Comparison of ENCODE assay signal across 1 cellular context in the genomic region with DNA sequence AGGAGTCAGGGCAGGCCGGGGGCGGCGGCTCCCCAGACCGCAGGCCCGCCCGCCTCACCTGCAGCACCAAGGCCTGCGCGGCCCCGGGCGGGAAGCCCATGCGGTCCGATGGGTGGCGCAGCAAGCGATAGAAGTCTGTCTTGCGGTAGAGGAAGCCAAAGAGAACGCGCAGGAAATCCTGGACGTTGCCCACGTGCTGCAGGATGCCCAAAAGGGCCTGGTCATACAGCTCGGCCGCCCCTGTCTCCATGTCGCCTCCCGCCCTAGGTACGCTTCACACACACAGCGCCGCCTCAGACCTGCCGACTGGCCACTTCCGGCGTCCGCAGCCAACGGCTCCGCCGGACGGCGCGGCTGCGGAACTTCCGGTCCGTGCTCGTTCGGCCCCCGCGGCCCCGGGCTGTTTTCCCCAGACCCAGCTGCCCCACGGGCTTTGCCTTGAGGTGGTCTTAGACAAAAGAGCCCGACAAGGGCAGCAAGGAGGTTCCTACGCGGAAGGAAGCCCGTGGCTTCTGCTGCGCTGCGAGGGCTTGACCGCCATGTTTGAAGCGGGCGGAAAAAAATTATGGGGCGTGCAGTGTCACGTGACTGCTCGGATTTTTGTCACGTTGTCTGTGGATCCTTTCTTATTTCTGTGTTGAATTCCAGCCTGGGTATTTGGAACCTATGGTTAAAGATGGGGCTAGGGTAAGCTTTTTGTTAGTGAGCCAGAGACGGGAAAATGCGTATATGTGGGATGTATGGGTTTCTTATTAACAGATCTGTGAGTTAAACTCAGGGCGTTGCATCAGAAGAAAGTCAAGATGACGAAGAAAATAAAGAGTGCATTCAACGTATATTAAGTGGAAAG.
A peak's percentile ranks its signal among the peaks of the same experiment; 100 is the strongest.
TF ChIP-seq lines count a peak whose summit lies in the region.

A gene (minus strand): TSS at position 308 of the 850 bp plus-strand sequence. CDS start 58 bp downstream, at position 250.

TF ChIP-seq in WTC11, 78 proteins besides CTCF, POLR2A, EP300 and RAD21 (continued from another document and continues in another):
- TF ChIP-seq, protein P1, sequence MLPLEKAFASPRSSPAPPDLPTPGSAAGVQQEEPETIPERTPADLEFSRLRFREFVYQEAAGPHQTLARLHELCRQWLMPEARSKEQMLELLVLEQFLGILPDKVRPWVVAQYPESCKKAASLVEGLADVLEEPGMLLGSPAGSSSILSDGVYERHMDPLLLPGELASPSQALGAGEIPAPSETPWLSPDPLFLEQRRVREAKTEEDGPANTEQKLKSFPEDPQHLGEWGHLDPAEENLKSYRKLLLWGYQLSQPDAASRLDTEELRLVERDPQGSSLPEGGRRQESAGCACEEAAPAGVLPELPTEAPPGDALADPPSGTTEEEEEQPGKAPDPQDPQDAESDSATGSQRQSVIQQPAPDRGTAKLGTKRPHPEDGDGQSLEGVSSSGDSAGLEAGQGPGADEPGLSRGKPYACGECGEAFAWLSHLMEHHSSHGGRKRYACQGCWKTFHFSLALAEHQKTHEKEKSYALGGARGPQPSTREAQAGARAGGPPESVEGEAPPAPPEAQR (CRISPR knock-in tag; IDR thresholded peaks at IDR 0.05) = no peak
- TF ChIP-seq, protein P2, sequence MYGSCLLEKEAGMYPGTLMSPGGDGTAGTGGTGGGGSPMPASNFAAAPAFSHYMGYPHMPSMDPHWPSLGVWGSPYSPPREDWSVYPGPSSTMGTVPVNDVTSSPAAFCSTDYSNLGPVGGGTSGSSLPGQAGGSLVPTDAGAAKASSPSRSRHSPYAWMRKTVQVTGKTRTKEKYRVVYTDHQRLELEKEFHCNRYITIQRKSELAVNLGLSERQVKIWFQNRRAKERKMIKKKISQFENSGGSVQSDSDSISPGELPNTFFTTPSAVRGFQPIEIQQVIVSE (CRISPR knock-in tag; IDR thresholded peaks at IDR 0.05; ENCODE audit: borderline replicate concordance) = no peak
- TF ChIP-seq OVOL2 (CRISPR knock-in tag; IDR thresholded peaks at IDR 0.05; ENCODE audit: borderline replicate concordance) (no peak), TEAD4 (CRISPR knock-in tag; IDR thresholded peaks at IDR 0.05) (peak; percentile 65; the same call in 1 of the 2 replicates), JUN (CRISPR knock-in tag; IDR thresholded peaks at IDR 0.05) (peak; percentile 64), RORB (CRISPR knock-in tag; IDR thresholded peaks at IDR 0.05) (no peak), ZNF671 (CRISPR knock-in tag; IDR thresholded peaks at IDR 0.05) (no peak), HMGA2 (CRISPR knock-in tag; IDR thresholded peaks at IDR 0.05) (no peak), FOXP1 (CRISPR knock-in tag; IDR thresholded peaks at IDR 0.05; ENCODE audit: borderline replicate concordance) (no peak; the same call in 1 of the 2 replicates), KAT7 (CRISPR knock-in tag; IDR thresholded peaks at IDR 0.05; ENCODE audit: borderline replicate concordance) (peak; percentile 83; the same call in 1 of the 2 replicates), MYBL2 (CRISPR knock-in tag; IDR thresholded peaks at IDR 0.05) (0 out of 2 replicates have a peak, but pooled peaks have one; percentile 65), SP1 (CRISPR knock-in tag; conservative IDR thresholded peaks at IDR 0.05) (no peak; the same call in 1 of the 2 replicates), GRHL2 (CRISPR knock-in tag; IDR thresholded peaks at IDR 0.05; ENCODE audit: insufficient replicate concordance, severe bottlenecking) (no peak), ELF4 (CRISPR knock-in tag; IDR thresholded peaks at IDR 0.05; ENCODE audit: low read depth) (0 out of 2 replicates have a peak, but pooled peaks have one; percentile 24), ESRRA (CRISPR knock-in tag; IDR thresholded peaks at IDR 0.05; ENCODE audit: borderline replicate concordance) (peak; percentile 73; the same call in 1 of the 2 replicates), ZNF232 (CRISPR knock-in tag; IDR thresholded peaks at IDR 0.05) (no peak), ETV6 (CRISPR knock-in tag; IDR thresholded peaks at IDR 0.05) (peak; percentile 45; the same call in 1 of the 2 replicates), ZNF263 (CRISPR knock-in tag; IDR thresholded peaks at IDR 0.05; ENCODE audit: low read depth) (no peak), EMX1 (CRISPR knock-in tag; IDR thresholded peaks at IDR 0.05) (no peak), NR2C2 (CRISPR knock-in tag; IDR thresholded peaks at IDR 0.05) (no peak), IRF2 (CRISPR knock-in tag; IDR thresholded peaks at IDR 0.05; ENCODE audit: borderline replicate concordance, low read depth) (no peak), NFYB (CRISPR knock-in tag; conservative IDR thresholded peaks at IDR 0.05; ENCODE audit: low read depth) (no peak), FOXK1 (CRISPR knock-in tag; IDR thresholded peaks at IDR 0.05) (peak; percentile 70)
- TF ChIP-seq, protein P3, sequence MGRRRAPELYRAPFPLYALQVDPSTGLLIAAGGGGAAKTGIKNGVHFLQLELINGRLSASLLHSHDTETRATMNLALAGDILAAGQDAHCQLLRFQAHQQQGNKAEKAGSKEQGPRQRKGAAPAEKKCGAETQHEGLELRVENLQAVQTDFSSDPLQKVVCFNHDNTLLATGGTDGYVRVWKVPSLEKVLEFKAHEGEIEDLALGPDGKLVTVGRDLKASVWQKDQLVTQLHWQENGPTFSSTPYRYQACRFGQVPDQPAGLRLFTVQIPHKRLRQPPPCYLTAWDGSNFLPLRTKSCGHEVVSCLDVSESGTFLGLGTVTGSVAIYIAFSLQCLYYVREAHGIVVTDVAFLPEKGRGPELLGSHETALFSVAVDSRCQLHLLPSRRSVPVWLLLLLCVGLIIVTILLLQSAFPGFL (CRISPR knock-in tag; IDR thresholded peaks at IDR 0.05; ENCODE audit: borderline replicate concordance) = peak; percentile 91
- TF ChIP-seq, protein P4, sequence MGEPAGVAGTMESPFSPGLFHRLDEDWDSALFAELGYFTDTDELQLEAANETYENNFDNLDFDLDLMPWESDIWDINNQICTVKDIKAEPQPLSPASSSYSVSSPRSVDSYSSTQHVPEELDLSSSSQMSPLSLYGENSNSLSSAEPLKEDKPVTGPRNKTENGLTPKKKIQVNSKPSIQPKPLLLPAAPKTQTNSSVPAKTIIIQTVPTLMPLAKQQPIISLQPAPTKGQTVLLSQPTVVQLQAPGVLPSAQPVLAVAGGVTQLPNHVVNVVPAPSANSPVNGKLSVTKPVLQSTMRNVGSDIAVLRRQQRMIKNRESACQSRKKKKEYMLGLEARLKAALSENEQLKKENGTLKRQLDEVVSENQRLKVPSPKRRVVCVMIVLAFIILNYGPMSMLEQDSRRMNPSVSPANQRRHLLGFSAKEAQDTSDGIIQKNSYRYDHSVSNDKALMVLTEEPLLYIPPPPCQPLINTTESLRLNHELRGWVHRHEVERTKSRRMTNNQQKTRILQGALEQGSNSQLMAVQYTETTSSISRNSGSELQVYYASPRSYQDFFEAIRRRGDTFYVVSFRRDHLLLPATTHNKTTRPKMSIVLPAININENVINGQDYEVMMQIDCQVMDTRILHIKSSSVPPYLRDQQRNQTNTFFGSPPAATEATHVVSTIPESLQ (CRISPR knock-in tag; IDR thresholded peaks at IDR 0.05) = no peak
- TF ChIP-seq, protein P5, sequence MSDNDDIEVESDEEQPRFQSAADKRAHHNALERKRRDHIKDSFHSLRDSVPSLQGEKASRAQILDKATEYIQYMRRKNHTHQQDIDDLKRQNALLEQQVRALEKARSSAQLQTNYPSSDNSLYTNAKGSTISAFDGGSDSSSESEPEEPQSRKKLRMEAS (CRISPR knock-in tag; IDR thresholded peaks at IDR 0.05) = peak; percentile 89
- TF ChIP-seq, protein P6, sequence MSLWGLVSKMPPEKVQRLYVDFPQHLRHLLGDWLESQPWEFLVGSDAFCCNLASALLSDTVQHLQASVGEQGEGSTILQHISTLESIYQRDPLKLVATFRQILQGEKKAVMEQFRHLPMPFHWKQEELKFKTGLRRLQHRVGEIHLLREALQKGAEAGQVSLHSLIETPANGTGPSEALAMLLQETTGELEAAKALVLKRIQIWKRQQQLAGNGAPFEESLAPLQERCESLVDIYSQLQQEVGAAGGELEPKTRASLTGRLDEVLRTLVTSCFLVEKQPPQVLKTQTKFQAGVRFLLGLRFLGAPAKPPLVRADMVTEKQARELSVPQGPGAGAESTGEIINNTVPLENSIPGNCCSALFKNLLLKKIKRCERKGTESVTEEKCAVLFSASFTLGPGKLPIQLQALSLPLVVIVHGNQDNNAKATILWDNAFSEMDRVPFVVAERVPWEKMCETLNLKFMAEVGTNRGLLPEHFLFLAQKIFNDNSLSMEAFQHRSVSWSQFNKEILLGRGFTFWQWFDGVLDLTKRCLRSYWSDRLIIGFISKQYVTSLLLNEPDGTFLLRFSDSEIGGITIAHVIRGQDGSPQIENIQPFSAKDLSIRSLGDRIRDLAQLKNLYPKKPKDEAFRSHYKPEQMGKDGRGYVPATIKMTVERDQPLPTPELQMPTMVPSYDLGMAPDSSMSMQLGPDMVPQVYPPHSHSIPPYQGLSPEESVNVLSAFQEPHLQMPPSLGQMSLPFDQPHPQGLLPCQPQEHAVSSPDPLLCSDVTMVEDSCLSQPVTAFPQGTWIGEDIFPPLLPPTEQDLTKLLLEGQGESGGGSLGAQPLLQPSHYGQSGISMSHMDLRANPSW (CRISPR knock-in tag; conservative IDR thresholded peaks at IDR 0.05; ENCODE audit: low read depth) = no peak
- TF ChIP-seq, protein P7, sequence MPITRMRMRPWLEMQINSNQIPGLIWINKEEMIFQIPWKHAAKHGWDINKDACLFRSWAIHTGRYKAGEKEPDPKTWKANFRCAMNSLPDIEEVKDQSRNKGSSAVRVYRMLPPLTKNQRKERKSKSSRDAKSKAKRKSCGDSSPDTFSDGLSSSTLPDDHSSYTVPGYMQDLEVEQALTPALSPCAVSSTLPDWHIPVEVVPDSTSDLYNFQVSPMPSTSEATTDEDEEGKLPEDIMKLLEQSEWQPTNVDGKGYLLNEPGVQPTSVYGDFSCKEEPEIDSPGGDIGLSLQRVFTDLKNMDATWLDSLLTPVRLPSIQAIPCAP (CRISPR knock-in tag; IDR thresholded peaks at IDR 0.05) = no peak
- TF ChIP-seq, protein P8, sequence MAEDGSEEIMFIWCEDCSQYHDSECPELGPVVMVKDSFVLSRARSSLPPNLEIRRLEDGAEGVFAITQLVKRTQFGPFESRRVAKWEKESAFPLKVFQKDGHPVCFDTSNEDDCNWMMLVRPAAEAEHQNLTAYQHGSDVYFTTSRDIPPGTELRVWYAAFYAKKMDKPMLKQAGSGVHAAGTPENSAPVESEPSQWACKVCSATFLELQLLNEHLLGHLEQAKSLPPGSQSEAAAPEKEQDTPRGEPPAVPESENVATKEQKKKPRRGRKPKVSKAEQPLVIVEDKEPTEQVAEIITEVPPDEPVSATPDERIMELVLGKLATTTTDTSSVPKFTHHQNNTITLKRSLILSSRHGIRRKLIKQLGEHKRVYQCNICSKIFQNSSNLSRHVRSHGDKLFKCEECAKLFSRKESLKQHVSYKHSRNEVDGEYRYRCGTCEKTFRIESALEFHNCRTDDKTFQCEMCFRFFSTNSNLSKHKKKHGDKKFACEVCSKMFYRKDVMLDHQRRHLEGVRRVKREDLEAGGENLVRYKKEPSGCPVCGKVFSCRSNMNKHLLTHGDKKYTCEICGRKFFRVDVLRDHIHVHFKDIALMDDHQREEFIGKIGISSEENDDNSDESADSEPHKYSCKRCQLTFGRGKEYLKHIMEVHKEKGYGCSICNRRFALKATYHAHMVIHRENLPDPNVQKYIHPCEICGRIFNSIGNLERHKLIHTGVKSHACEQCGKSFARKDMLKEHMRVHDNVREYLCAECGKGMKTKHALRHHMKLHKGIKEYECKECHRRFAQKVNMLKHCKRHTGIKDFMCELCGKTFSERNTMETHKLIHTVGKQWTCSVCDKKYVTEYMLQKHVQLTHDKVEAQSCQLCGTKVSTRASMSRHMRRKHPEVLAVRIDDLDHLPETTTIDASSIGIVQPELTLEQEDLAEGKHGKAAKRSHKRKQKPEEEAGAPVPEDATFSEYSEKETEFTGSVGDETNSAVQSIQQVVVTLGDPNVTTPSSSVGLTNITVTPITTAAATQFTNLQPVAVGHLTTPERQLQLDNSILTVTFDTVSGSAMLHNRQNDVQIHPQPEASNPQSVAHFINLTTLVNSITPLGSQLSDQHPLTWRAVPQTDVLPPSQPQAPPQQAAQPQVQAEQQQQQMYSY (CRISPR knock-in tag; IDR thresholded peaks at IDR 0.05) = no peak
- TF ChIP-seq, protein P9, sequence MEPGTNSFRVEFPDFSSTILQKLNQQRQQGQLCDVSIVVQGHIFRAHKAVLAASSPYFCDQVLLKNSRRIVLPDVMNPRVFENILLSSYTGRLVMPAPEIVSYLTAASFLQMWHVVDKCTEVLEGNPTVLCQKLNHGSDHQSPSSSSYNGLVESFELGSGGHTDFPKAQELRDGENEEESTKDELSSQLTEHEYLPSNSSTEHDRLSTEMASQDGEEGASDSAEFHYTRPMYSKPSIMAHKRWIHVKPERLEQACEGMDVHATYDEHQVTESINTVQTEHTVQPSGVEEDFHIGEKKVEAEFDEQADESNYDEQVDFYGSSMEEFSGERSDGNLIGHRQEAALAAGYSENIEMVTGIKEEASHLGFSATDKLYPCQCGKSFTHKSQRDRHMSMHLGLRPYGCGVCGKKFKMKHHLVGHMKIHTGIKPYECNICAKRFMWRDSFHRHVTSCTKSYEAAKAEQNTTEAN (CRISPR knock-in tag; IDR thresholded peaks at IDR 0.05) = peak; percentile 50; the same call in 1 of the 2 replicates
- TF ChIP-seq, protein P10, sequence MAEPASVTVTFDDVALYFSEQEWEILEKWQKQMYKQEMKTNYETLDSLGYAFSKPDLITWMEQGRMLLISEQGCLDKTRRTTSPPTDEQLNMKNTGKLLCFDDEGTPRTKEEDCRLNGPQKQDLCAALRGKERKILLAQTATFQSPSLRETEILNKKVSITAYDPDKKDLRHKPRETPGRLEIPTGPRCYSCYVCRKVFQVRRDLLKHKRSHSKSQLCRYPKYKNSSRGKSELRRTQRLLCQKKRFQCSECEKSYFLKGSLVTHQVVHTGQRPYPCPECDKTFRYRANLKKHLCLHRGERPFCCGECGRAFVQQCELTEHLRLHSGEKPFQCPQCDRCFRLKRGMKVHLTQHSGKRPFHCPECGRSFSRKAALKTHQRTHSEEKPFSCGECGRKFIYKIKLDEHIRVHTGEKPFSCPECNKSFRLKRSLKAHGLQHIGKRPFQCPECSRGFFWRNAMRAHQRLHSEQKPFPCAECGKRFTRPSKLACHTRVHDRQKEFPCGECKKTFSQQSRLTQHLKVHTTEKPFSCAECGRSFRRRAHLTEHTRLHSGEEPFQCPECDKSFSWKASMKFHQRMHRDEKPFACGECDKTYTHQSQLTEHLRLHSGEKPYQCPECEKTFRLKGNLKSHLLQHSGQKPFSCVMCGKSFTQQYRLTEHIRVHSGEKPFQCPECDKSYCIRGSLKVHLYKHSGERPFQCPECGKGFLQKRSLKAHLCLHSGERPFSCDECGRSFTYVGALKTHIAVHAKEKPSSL (CRISPR knock-in tag; conservative IDR thresholded peaks at IDR 0.05) = no peak
- TF ChIP-seq, protein P11, sequence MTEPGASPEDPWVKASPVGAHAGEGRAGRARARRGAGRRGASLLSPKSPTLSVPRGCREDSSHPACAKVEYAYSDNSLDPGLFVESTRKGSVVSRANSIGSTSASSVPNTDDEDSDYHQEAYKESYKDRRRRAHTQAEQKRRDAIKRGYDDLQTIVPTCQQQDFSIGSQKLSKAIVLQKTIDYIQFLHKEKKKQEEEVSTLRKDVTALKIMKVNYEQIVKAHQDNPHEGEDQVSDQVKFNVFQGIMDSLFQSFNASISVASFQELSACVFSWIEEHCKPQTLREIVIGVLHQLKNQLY (CRISPR knock-in tag; IDR thresholded peaks at IDR 0.05) = peak; percentile 80; the same call in 1 of the 2 replicates
